ENCODE assay signal across 1 cellular context in the genomic region with DNA sequence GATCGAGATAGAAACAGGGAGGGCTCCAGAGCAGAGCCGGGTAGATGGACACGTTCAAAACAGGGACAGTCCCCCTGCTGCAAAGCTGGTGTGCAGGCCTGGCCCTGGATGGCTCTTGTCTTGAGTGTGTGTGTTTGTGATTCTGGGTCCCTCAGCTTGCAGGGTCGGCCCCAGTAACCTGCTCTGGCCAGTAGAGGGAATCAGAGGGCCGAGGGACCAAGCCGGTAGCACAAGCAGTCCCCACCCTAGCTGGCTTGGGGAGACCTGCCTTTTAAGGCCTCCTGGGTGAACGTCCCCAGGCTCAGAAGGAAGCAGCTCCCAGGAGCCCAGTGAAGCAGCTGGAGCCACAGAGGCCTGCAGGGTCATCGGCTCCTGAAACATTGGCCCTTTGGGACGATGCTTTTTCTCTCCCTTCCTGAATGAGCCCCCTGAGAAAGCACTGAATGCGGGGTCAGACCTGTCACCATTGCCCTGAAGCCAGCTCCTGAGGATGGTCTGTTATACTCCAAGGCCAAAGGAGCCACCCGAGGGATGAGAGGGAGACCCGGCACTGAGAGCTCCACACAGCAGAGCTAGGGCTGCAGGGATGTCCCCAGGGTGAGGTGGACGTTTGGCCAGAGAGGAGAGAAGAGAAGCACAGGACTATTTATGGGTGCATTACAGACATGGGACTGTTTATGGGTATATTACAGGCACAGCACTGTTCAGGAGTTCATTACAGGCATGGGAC.
TF ChIP-seq lines count a peak whose summit lies in the region.

No MANE protein-coding gene starts in this region.

TF ChIP-seq in WTC11, 78 proteins besides CTCF, POLR2A, EP300 and RAD21 (continued from another document):
- TF ChIP-seq, protein P1, sequence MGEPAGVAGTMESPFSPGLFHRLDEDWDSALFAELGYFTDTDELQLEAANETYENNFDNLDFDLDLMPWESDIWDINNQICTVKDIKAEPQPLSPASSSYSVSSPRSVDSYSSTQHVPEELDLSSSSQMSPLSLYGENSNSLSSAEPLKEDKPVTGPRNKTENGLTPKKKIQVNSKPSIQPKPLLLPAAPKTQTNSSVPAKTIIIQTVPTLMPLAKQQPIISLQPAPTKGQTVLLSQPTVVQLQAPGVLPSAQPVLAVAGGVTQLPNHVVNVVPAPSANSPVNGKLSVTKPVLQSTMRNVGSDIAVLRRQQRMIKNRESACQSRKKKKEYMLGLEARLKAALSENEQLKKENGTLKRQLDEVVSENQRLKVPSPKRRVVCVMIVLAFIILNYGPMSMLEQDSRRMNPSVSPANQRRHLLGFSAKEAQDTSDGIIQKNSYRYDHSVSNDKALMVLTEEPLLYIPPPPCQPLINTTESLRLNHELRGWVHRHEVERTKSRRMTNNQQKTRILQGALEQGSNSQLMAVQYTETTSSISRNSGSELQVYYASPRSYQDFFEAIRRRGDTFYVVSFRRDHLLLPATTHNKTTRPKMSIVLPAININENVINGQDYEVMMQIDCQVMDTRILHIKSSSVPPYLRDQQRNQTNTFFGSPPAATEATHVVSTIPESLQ (CRISPR knock-in tag; IDR thresholded peaks at IDR 0.05): no peak
- no peak for TF ChIP-seq NR2C2 (CRISPR knock-in tag; IDR thresholded peaks at IDR 0.05)
- no peak for TF ChIP-seq GABPB1 (CRISPR knock-in tag; IDR thresholded peaks at IDR 0.05)
TF ChIP-seq in WTC11: peak in this region for 0.
